1 cellular context compared by ENCODE assay signal in the genomic region with DNA sequence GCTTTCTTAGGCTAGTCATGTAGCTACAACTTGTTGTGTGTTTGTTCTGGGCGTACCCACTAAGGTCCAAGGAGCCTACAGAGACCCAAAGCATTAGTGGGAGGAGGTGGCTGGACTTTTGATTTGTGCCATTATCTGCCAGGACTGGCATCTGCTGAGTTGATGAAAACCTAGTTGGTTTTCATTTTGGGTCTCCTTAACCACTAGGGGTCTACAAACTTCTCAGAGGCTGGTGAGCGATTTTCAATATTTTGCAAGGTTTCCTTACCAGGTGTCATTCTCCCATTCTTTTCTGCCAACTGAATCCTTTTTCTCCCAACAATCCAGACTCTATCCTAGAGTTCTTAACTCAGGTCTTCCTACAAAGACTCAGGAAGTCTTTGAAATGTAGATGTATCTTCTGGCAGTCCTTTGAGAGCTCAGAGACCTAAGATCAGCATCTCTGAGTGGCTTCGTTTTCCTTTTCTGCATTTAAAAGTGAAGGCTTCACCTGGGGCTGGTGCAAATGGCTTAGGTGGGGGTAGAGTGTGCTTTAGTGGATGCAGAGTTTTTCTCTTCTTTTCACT.
TF ChIP-seq lines count a peak whose summit lies in the region.

No MANE protein-coding gene starts in this region.

TF ChIP-seq in GM23338, 12 proteins besides CTCF, POLR2A, EP300 and RAD21:
- TF ChIP-seq, protein P1, sequence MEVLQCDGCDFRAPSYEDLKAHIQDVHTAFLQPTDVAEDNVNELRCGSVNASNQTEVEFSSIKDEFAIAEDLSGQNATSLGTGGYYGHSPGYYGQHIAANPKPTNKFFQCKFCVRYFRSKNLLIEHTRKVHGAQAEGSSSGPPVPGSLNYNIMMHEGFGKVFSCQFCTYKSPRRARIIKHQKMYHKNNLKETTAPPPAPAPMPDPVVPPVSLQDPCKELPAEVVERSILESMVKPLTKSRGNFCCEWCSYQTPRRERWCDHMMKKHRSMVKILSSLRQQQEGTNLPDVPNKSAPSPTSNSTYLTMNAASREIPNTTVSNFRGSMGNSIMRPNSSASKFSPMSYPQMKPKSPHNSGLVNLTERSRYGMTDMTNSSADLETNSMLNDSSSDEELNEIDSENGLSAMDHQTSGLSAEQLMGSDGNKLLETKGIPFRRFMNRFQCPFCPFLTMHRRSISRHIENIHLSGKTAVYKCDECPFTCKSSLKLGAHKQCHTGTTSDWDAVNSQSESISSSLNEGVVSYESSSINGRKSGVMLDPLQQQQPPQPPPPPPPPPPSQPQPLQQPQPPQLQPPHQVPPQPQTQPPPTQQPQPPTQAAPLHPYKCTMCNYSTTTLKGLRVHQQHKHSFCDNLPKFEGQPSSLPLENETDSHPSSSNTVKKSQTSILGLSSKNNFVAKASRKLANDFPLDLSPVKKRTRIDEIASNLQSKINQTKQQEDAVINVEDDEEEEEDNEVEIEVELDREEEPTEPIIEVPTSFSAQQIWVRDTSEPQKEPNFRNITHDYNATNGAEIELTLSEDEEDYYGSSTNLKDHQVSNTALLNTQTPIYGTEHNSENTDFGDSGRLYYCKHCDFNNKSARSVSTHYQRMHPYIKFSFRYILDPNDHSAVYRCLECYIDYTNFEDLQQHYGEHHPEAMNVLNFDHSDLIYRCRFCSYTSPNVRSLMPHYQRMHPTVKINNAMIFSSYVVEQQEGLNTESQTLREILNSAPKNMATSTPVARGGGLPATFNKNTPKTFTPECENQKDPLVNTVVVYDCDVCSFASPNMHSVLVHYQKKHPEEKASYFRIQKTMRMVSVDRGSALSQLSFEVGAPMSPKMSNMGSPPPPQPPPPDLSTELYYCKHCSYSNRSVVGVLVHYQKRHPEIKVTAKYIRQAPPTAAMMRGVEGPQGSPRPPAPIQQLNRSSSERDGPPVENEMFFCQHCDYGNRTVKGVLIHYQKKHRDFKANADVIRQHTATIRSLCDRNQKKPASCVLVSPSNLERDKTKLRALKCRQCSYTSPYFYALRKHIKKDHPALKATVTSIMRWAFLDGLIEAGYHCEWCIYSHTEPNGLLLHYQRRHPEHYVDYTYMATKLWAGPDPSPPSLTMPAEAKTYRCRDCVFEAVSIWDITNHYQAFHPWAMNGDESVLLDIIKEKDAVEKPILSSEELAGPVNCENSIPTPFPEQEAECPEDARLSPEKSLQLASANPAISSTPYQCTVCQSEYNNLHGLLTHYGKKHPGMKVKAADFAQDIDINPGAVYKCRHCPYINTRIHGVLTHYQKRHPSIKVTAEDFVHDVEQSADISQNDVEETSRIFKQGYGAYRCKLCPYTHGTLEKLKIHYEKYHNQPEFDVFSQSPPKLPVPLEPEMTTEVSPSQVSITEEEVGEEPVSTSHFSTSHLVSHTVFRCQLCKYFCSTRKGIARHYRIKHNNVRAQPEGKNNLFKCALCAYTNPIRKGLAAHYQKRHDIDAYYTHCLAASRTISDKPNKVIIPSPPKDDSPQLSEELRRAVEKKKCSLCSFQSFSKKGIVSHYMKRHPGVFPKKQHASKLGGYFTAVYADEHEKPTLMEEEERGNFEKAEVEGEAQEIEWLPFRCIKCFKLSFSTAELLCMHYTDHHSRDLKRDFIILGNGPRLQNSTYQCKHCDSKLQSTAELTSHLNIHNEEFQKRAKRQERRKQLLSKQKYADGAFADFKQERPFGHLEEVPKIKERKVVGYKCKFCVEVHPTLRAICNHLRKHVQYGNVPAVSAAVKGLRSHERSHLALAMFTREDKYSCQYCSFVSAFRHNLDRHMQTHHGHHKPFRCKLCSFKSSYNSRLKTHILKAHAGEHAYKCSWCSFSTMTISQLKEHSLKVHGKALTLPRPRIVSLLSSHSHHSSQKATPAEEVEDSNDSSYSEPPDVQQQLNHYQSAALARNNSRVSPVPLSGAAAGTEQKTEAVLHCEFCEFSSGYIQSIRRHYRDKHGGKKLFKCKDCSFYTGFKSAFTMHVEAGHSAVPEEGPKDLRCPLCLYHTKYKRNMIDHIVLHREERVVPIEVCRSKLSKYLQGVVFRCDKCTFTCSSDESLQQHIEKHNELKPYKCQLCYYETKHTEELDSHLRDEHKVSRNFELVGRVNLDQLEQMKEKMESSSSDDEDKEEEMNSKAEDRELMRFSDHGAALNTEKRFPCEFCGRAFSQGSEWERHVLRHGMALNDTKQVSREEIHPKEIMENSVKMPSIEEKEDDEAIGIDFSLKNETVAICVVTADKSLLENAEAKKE (CRISPR knock-in tag; IDR thresholded peaks at IDR 0.05) = peak; percentile 91
- TF ChIP-seq, protein P2, sequence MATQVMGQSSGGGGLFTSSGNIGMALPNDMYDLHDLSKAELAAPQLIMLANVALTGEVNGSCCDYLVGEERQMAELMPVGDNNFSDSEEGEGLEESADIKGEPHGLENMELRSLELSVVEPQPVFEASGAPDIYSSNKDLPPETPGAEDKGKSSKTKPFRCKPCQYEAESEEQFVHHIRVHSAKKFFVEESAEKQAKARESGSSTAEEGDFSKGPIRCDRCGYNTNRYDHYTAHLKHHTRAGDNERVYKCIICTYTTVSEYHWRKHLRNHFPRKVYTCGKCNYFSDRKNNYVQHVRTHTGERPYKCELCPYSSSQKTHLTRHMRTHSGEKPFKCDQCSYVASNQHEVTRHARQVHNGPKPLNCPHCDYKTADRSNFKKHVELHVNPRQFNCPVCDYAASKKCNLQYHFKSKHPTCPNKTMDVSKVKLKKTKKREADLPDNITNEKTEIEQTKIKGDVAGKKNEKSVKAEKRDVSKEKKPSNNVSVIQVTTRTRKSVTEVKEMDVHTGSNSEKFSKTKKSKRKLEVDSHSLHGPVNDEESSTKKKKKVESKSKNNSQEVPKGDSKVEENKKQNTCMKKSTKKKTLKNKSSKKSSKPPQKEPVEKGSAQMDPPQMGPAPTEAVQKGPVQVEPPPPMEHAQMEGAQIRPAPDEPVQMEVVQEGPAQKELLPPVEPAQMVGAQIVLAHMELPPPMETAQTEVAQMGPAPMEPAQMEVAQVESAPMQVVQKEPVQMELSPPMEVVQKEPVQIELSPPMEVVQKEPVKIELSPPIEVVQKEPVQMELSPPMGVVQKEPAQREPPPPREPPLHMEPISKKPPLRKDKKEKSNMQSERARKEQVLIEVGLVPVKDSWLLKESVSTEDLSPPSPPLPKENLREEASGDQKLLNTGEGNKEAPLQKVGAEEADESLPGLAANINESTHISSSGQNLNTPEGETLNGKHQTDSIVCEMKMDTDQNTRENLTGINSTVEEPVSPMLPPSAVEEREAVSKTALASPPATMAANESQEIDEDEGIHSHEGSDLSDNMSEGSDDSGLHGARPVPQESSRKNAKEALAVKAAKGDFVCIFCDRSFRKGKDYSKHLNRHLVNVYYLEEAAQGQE (IDR thresholded peaks at IDR 0.05; ENCODE audit: unreplicated experiment) = no peak
- TF ChIP-seq POLR2AphosphoS5 (IDR thresholded peaks at IDR 0.05; ENCODE audit: low read depth) = no peak
- peak; percentile 83 for TF ChIP-seq NANOG (IDR thresholded peaks at IDR 0.05; ENCODE audit: borderline replicate concordance)
